In the genomic region with DNA sequence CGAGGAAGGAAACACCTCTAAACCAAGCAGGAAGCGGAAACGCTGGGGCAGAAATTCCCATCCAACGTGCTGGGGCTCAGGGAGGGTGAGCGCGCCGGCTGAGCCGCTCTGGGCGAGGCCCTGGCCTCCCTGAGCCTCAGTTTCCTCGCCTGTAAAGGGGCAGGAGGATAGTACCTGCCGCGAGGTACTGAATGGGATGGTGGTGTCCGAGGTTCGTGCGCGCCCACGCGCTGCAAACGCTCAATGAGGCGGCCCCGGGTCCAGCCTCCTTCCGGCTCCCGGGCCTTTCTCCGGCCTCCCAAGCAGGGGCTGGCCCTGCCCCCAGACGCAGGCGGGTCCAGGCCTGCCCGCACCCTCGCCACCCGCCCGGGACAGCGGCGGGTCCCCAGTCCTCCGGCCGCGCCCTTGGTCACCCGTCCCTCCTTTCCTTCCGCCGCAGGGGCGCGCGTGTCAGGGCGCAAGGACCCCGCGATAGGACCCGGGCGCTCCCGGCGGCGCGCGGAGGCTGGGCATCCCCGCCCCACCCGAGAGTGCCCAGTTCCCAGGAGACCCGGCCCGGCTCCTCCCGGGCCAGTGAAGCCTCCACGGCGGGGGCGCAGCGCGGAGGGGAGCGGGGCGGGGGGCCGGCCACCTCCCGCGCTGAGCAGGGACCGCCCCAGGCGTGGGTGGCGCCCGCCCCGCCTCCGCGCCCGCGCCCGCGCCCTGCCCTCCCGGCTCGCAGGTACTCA, we compare ENCODE assay signal across 8 cellular contexts. TPM values are rescaled to one million over a fixed set of nuclear protein-coding genes. Genes with fewer than 3 reads are reported as not detected.
A peak's percentile ranks its signal among the peaks of the same experiment; 100 is the strongest.
DNase-seq lines count a peak whose midpoint lies in the region; ATAC-seq, FAIRE-seq and TF ChIP-seq lines count a peak whose summit lies in the region.

No MANE protein-coding gene starts in this region.

- H3K4me3 Mint-ChIP-seq in activated naive CD8-positive, alpha-beta T cell treated with anti-CD3 and anti-CD28 coated beads, Interleukin-2, amount 10 ng/mL, durations not matched to agents 7 days and 5 days: peak overlapping the region; percentile 70

- H3K4me3 ChIP-seq in iPS DF 6.9 (ENCODE audit: low read length) (peak overlapping the region; percentile 54; the same call in 1 of the 2 replicates), small intestine (ENCODE audit: low read depth in 1 of 2, low read length in 2 of 2) (peak overlapping the region; percentile 41 to 45)

- FAIRE-seq in small intestine (lab: Jason Lieb, UNC) (no peak), GM12892 (lab: Jason Lieb, UNC) (no peak)

- WGBS in iPS DF 6.9 (ENCODE audit: insufficient coverage, insufficient read length): no CpG with 5 or more reads among the region's 79 CpGs
- 0 to 1% (median 1%) methylated on average over 33 to 79 of the region's 79 CpGs for WGBS in small intestine, 3 donors

- no peaks in the 10 kb centered on the region for H3K9me3 Mint-ChIP-seq in activated naive CD8-positive, alpha-beta T cell treated with anti-CD3 and anti-CD28 coated beads, Interleukin-2, amount 10 ng/mL, durations not matched to agents 7 days and 5 days

- H3K27me3 Mint-ChIP-seq in activated naive CD8-positive, alpha-beta T cell treated with anti-CD3 and anti-CD28 coated beads, Interleukin-2, amount 10 ng/mL, durations not matched to agents 7 days and 5 days: peaks cover 18% of the 10 kb centered on the region

- in situ Hi-C loops in G401 (cut with HindIII; ENCODE audit: low sequenced_read_pairs): no loop called here

- H3K27ac ChIP-seq in iPS DF 6.9 (ENCODE audit: low read length) (no peak overlapping the region), small intestine (ENCODE audit: low read depth in 1 of 2, low read length in 1 of 2) (no peak overlapping the region)

- peaks cover 6% of the 10 kb centered on the region for H3K4me1 Mint-ChIP-seq in activated naive CD8-positive, alpha-beta T cell treated with anti-CD3 and anti-CD28 coated beads, Interleukin-2, amount 10 ng/mL, durations not matched to agents 7 days and 5 days

- peak; percentile 67 for ATAC-seq in activated naive CD8-positive, alpha-beta T cell treated with anti-CD3 and anti-CD28 coated beads, Interleukin-2, amount 10 ng/mL, durations not matched to agents 7 days and 5 days (ENCODE audit: low read depth)
- ATAC-seq in GM19467 (IDR thresholded peaks at IDR 0.05; ENCODE audit: unreplicated experiment): no peak

- no peak overlapping the region for H3K27ac Mint-ChIP-seq in activated naive CD8-positive, alpha-beta T cell treated with anti-CD3 and anti-CD28 coated beads, Interleukin-2, amount 10 ng/mL, durations not matched to agents 7 days and 5 days

- POLR2A ChIA-PET in activated naive CD8-positive, alpha-beta T cell treated with anti-CD3 and anti-CD28 coated beads, Interleukin-2, amount 10 ng/mL, durations not matched to agents 7 days and 5 days (lab: Charles Lee): no interaction called here

- H3K27me3 ChIP-seq in iPS DF 6.9 (ENCODE audit: control insufficient read depth, insufficient read depth, low read length): peaks cover 11% of the 10 kb centered on the region
- H3K27me3 ChIP-seq in small intestine (ENCODE audit: control insufficient read depth in 2 of 2, insufficient read depth in 2 of 2, low read length in 2 of 2): peaks cover 0 to 13% of the 10 kb centered on the region in 2 donors

- DNase-seq in G401 (ENCODE audit: low spot score) (peak; percentile 67), NCI-H345 treated with DMSO at 0.1 percent for 48 hours (lab: John Stamatoyannopoulos, UW; ENCODE audit: unreplicated experiment) (peak; percentile 59), iPS DF 6.9 (ENCODE audit: low read depth, low spot score) (no peak), small intestine (peak; percentile 28), GM12892 (ENCODE audit: insufficient read length) (no peak), Kasumi-1 (lab: John Stamatoyannopoulos, UW) (no peak)
- DNase-seq in activated naive CD8-positive, alpha-beta T cell treated with anti-CD3 and anti-CD28 coated beads, Interleukin-2, amount 10 ng/mL, durations not matched to agents 7 days and 5 days: peak; percentile 62

- H3K4me1 ChIP-seq in iPS DF 6.9 (ENCODE audit: control insufficient read depth, insufficient read depth, low read length): no peaks in the 10 kb centered on the region; the same call in 1 of the 2 replicates
- H3K4me1 ChIP-seq in small intestine (ENCODE audit: control insufficient read depth in 2 of 2, insufficient read depth in 1 of 2, low read depth in 1 of 2, low read length in 1 of 2): no peaks in the 10 kb centered on the region

- TF ChIP-seq POLR2A in GM12892 (IDR thresholded peaks at IDR 0.05; ENCODE audit: low read depth, low read length): no peak

- no peaks in the 10 kb centered on the region for H3K36me3 Mint-ChIP-seq in activated naive CD8-positive, alpha-beta T cell treated with anti-CD3 and anti-CD28 coated beads, Interleukin-2, amount 10 ng/mL, durations not matched to agents 7 days and 5 days

- H3K9me3 ChIP-seq in iPS DF 6.9 (ENCODE audit: control insufficient read depth, insufficient read depth, low read length): no peaks in the 10 kb centered on the region
- no peaks in the 10 kb centered on the region for H3K9me3 ChIP-seq in small intestine (ENCODE audit: control insufficient read depth, low read depth)

- H3K36me3 ChIP-seq in iPS DF 6.9 (ENCODE audit: control insufficient read depth, insufficient read depth, low read length) (no peaks in the 10 kb centered on the region), small intestine (ENCODE audit: control insufficient read depth in 2 of 2, insufficient read depth in 2 of 2, low read length in 2 of 2) (no peaks in the 10 kb centered on the region)

RNA-seq across cellular contexts. Expression of a gene that starts 0.5 kb away (rescaled TPM):
- 0.31 and 1.3 TPM in 2 replicates for total RNA-seq in G401 (2014; rRNA removed; shearing (Covaris generic))
- 1 to 10 TPM; 1.5 to 2.3 TPM for total RNA-seq in activated naive CD8-positive, alpha-beta T cell treated with anti-CD3 and anti-CD28 coated beads, Interleukin-2, amount 10 ng/mL, durations not matched to agents 7 days and 5 days
- 10 to 100 TPM in 1 of 3 donors, 1 to 10 TPM in 2; 1.3 to 13.5 (median 7.4) TPM for polyA plus RNA-seq in small intestine
- not detected for polyA plus RNA-seq in GM12892 (2012; ENCODE audit: missing spikeins)

Comparison
In these comparisons a context has a peak if more than half of its experiments do, and no peak if none do; other contexts are left out.
1. DNase-seq: peak in G401 (single experiment), NCI-H345 treated with DMSO at 0.1 percent for 48 hours (single experiment), activated naive CD8-positive, alpha-beta T cell treated with anti-CD3 and anti-CD28 coated beads, Interleukin-2, amount 10 ng/mL, durations not matched to agents 7 days and 5 days (single experiment) and small intestine (single experiment); none in iPS DF 6.9 (single experiment), GM12892 (single experiment) and Kasumi-1 (0 of 2).